8 cellular contexts compared by ENCODE assay signal in genomic region chr1:35220976-35221375, GRCh38. TPM values are rescaled to one million over a fixed set of nuclear protein-coding genes. Genes with fewer than 3 reads are reported as not detected.
DNase-seq lines count a peak whose midpoint lies in the region; ATAC-seq and TF ChIP-seq lines count a peak whose summit lies in the region.

No MANE protein-coding gene starts in this region.

- H3F3A ChIP-seq in neural cell (ENCODE audit: insufficient read depth, low read length, poor library complexity, severe bottlenecking) = no peaks in the 10 kb centered on the region

- TF ChIP-seq EP300 in neural cell (conservative IDR thresholded peaks at IDR 0.05; ENCODE audit: poor library complexity, severe bottlenecking) = no peak

- H4K20me1 ChIP-seq in KMS-11 (ENCODE audit: insufficient read depth) (no peaks in the 10 kb centered on the region), neural cell (ENCODE audit: insufficient read depth) (no peaks in the 10 kb centered on the region)

- H3K9ac ChIP-seq in KMS-11 = no peak overlapping the region
- no peak overlapping the region for H3K9ac ChIP-seq in neural cell (ENCODE audit: low read length)

- H3K27me3 ChIP-seq in KMS-11 (ENCODE audit: insufficient read depth, low read depth) (no peaks in the 10 kb centered on the region), neural cell (ENCODE audit: insufficient read depth, low read depth, low read length) (no peaks in the 10 kb centered on the region), left lung (no peaks in the 10 kb centered on the region)

- no peak for ATAC-seq in left lung

- H3K36me3 ChIP-seq in KMS-11 (ENCODE audit: insufficient read depth) (no peaks in the 10 kb centered on the region), neural cell (ENCODE audit: insufficient read depth, low read length) (no peaks in the 10 kb centered on the region), left lung (no peaks in the 10 kb centered on the region)

- peak; percentile 78 for DNase-seq in NCI-H510A treated with DMSO at 0.1 percent for 48 hours (lab: John Stamatoyannopoulos, UW)
- no peak for DNase-seq in NCI-H510A (lab: John Stamatoyannopoulos, UW)
- DNase-seq in astrocyte of the hippocampus (ENCODE audit: low read depth, low spot score) = peak; percentile 10
- no peak for DNase-seq in posterior vena cava (ENCODE audit: low spot score)
- DNase-seq in DMS79 (lab: John Stamatoyannopoulos, UW) = no peak
- DNase-seq in left lung = no peak

- H3K79me2 ChIP-seq in KMS-11 (ENCODE audit: insufficient read depth, low read depth) = no peaks in the 10 kb centered on the region
- H3K79me2 ChIP-seq in neural cell (replicated peaks; ENCODE audit: insufficient read depth, low read length) = no peaks in the 10 kb centered on the region

- no peaks in the 10 kb centered on the region for H3K9me2 ChIP-seq in neural cell (ENCODE audit: insufficient read depth, low read length)

- H3K4me1 ChIP-seq in KMS-11 (ENCODE audit: low read depth, poor library complexity, severe bottlenecking) (no peaks in the 10 kb centered on the region), left lung (no peaks in the 10 kb centered on the region)

- H3K9me3 ChIP-seq in neural cell (ENCODE audit: low read length) (no peaks in the 10 kb centered on the region), left lung (no peaks in the 10 kb centered on the region)

- H3K4me2 ChIP-seq in KMS-11 = no peak overlapping the region
- no peak overlapping the region for H3K4me2 ChIP-seq in neural cell (ENCODE audit: low read length)

- no peak overlapping the region for H3K4me3 ChIP-seq in KMS-11 (IDR thresholded peaks at IDR 0.05; ENCODE audit: insufficient read depth, low read depth, low read length)
- H3K4me3 ChIP-seq in neural cell (ENCODE audit: low read length) = no peak overlapping the region
- no peak overlapping the region for H3K4me3 ChIP-seq in left lung

- TF ChIP-seq RAD21 in neural cell (conservative IDR thresholded peaks at IDR 0.05) = no peak

- H2AFZ ChIP-seq in KMS-11 (ENCODE audit: low read depth) = peak overlapping the region; percentile 60
- H2AFZ ChIP-seq in neural cell (ENCODE audit: low read depth, low read length) = no peak overlapping the region

- no peak overlapping the region for H3K27ac ChIP-seq in KMS-11
- H3K27ac ChIP-seq in neural cell (ENCODE audit: low read length) = no peak overlapping the region
- no peak overlapping the region for H3K27ac ChIP-seq in left lung

- intact Hi-C loops in posterior vena cava (cut with DNase I) = loop anchor here in 1 of 2 donors (10.0 kb wide), 1 partner anchor 566 kb away; no protein-coding TSS in a partner anchor
- intact Hi-C loops in left lung (cut with DNase I) = no loop called here

- TF ChIP-seq CTCF in KMS-11 (conservative IDR thresholded peaks at IDR 0.05; ENCODE audit: low read depth, low read length) = peak; percentile 58
- peak; percentile 13 for TF ChIP-seq CTCF in neural cell (IDR thresholded peaks at IDR 0.05; ENCODE audit: poor library complexity, severe bottlenecking)
- TF ChIP-seq CTCF in left lung (IDR thresholded peaks at IDR 0.05) = no peak

TF ChIP-seq in neural cell, 6 proteins besides CTCF, POLR2A, EP300 and RAD21:
- no peak for TF ChIP-seq REST (IDR thresholded peaks at IDR 0.05; ENCODE audit: borderline replicate concordance)
- TF ChIP-seq SMC3 (conservative IDR thresholded peaks at IDR 0.05; ENCODE audit: poor library complexity) = no peak
- no peak for TF ChIP-seq EZH2 (IDR thresholded peaks at IDR 0.05; ENCODE audit: borderline replicate concordance, insufficient read depth, low read length, poor library complexity, severe bottlenecking)
- TF ChIP-seq MXI1 (conservative IDR thresholded peaks at IDR 0.05; ENCODE audit: poor library complexity, severe bottlenecking) = no peak
- no peak for TF ChIP-seq POLR2AphosphoS5 (IDR thresholded peaks at IDR 0.05)
- no peak for TF ChIP-seq TAF1 (IDR thresholded peaks at IDR 0.05; ENCODE audit: low read depth)

RNA-seq across cellular contexts. Expression of gene SFPQ, which starts 28.0 kb away (rescaled TPM):
- 1,073 and 1,127 TPM in 2 replicates for polyA plus RNA-seq in neural cell
- 557 and 649 TPM in 2 replicates for polyA minus RNA-seq in neural cell
- total RNA-seq in posterior vena cava (100 to 1,000 TPM; 143 to 170 TPM), left lung (100 to 1,000 TPM; 138 to 161 TPM)

RNA-seq across cellular contexts. Expression of gene ZMYM4, which starts 47.5 kb away (rescaled TPM):
- polyA plus RNA-seq in neural cell = 36.1 and 39.5 TPM in 2 replicates
- polyA minus RNA-seq in neural cell = 126 and 131 TPM in 2 replicates
- total RNA-seq in posterior vena cava = 10 to 100 TPM; 50.4 to 51.3 TPM
- total RNA-seq in left lung = 10 to 100 TPM; 47.7 to 51.5 TPM

Comparison
In these comparisons a context has a peak if more than half of its experiments do, and no peak if none do; other contexts are left out.
1. DNase-seq: peak in NCI-H510A treated with DMSO at 0.1 percent for 48 hours (single experiment) and astrocyte of the hippocampus (single experiment); none in NCI-H510A (single experiment), posterior vena cava (single experiment), DMS79 (single experiment) and left lung (0 of 2).
2. CTCF ChIP-seq: peak in KMS-11 (single experiment) and neural cell (single experiment); none in left lung (0 of 2).